Comparison of ENCODE assay signal across 23 cellular contexts in genomic region chr12:109753054-109753401, GRCh38. TPM values are rescaled to one million over a fixed set of nuclear protein-coding genes. Genes with fewer than 3 reads are reported as not detected.
DNase-seq lines count a peak whose midpoint lies in the region; ATAC-seq and TF ChIP-seq lines count a peak whose summit lies in the region.
"Had no signal": no experiment of that assay in that cellular context is flagged by ENCODE, and none has a peak within 500 bp of the region (broad histone marks: within the 10 kb centered on the region; RNA-seq: fewer than 3 reads in every experiment).

No MANE protein-coding gene starts in this region.

- 89 to 91% (median 90%) methylated on average over 4 to 5 of the region's 5 CpGs for WGBS in heart left ventricle, 4 donors

- intact Hi-C loops in activated CD4-positive, alpha-beta T cell treated with anti-CD3 and anti-CD28 coated beads for 36 hours (cut with DNase I, micrococcal nuclease) = no loop called here
- intact Hi-C loops in heart left ventricle (cut with DNase I) (no loop called here), uterus (cut with DNase I; ENCODE audit: low total_unique reads) (no loop called here)

- H3K79me2 ChIP-seq in osteoblast (ENCODE audit: insufficient read depth, low read length) = no peaks in the 10 kb centered on the region

- H3K4me3 ChIP-seq in Peyer's patch (no peak overlapping the region), heart left ventricle (no peak overlapping the region), osteoblast (ENCODE audit: insufficient read depth, low read length) (no peak overlapping the region), uterus (no peak overlapping the region)
- H3K4me3 ChIP-seq: neural progenitor cell, PC-9, psoas muscle, skin epidermis had no signal

- no peaks in the 10 kb centered on the region for H4K20me1 ChIP-seq in osteoblast (ENCODE audit: insufficient read depth, low read length)

- H3K27me3 Mint-ChIP-seq in activated CD4-positive, alpha-beta T cell treated with anti-CD3 and anti-CD28 coated beads for 36 hours = peaks cover 4% of the 10 kb centered on the region
- H3K27me3 Mint-ChIP-seq: activated naive CD4-positive, alpha-beta T cell treated with anti-CD3 and anti-CD28 coated beads, Interleukin-2, amount 50 U/mL, for 24 hours had no signal

- no peak for ATAC-seq in activated CD4-positive, alpha-beta T cell treated with anti-CD3 and anti-CD28 coated beads for 36 hours
- ATAC-seq in heart left ventricle (peak in 1 of 4 donors; percentile 18), GM19351 (IDR thresholded peaks at IDR 0.05; ENCODE audit: unreplicated experiment) (no peak)
- ATAC-seq: psoas muscle had no signal

- no peak overlapping the region for H3K27ac ChIP-seq in Peyer's patch
- H3K27ac ChIP-seq in heart left ventricle = no peak overlapping the region
- no peak overlapping the region for H3K27ac ChIP-seq in osteoblast (ENCODE audit: low read depth, low read length)
- H3K27ac ChIP-seq in uterus = no peak overlapping the region
- H3K27ac ChIP-seq: neural progenitor cell, PC-9, psoas muscle, skin epidermis had no signal

- DNase-seq in activated CD4-positive, alpha-beta T cell treated with anti-CD3 and anti-CD28 coated beads for 36 hours = peak; percentile 0
- DNase-seq in activated CD4-positive, alpha-beta T cell treated with anti-CD3 and anti-CD28 coated beads, Interleukin-2, amount 50 U/mL, for 48 hours = no peak
- peak in 2 of 3 donors; percentile 17 to 21 for DNase-seq in Peyer's patch
- DNase-seq in heart left ventricle = peak in 3 of 5 donors; percentile 11 to 43 (median 14)
- DNase-seq in osteoblast (ENCODE audit: insufficient read length, low spot score, missing footprints) = peak; percentile 26
- DNase-seq in NCI-H1436 (lab: John Stamatoyannopoulos, UW) = no peak
- no peak for DNase-seq in uterus
- DNase-seq: activated CD4-positive, alpha-beta T cell treated with anti-CD3 and anti-CD28 coated beads, Interleukin-2, amount 10 ng/mL, durations not matched to agents 24 days and 14 days; AML-193; central memory CD4-positive, alpha-beta T cell; dermis blood vessel endothelial cell; mammary epithelial cell; MV-4-11; NCI-H510A treated with DMSO at 0.1 percent for 48 hours; NK-92 treated with Interleukin-12 subunit alpha and Interleukin-12 subunit beta, amount 100 ng/mL, for 24 hours; PC-9; stimulated activated CD4-positive, alpha-beta T cell treated with anti-CD3 and anti-CD28 coated beads, Interleukin-1b, Interleukin-23, amount 100 ng/mL, for 48 hours had no signal

- TF ChIP-seq POLR2A in Peyer's patch (IDR thresholded peaks at IDR 0.05) (no peak), heart left ventricle (IDR thresholded peaks at IDR 0.05) (no peak), uterus (IDR thresholded peaks at IDR 0.05) (no peak)

- H3K9me3 ChIP-seq in Peyer's patch = peaks cover 0 to 7% (median 0%) of the 10 kb centered on the region in 4 donors
- H3K9me3 ChIP-seq in heart left ventricle = peaks cover 0 to 18% (median 3%) of the 10 kb centered on the region in 12 donors
- H3K9me3 ChIP-seq in osteoblast (ENCODE audit: low read depth, low read length) = peaks cover 2% of the 10 kb centered on the region
- H3K9me3 ChIP-seq in uterus = no peaks in the 10 kb centered on the region

- no peaks in the 10 kb centered on the region for H3K36me3 ChIP-seq in Peyer's patch
- H3K36me3 ChIP-seq in heart left ventricle = no peaks in the 10 kb centered on the region
- H3K36me3 ChIP-seq in osteoblast (ENCODE audit: insufficient read depth, low read length) = no peaks in the 10 kb centered on the region
- no peaks in the 10 kb centered on the region for H3K36me3 ChIP-seq in uterus
- H3K36me3 ChIP-seq: neural progenitor cell had no signal

- no peak overlapping the region for H3K4me3 Mint-ChIP-seq in activated CD4-positive, alpha-beta T cell treated with anti-CD3 and anti-CD28 coated beads for 36 hours
- H3K4me3 Mint-ChIP-seq: activated CD4-positive, alpha-beta T cell treated with anti-CD3 and anti-CD28 coated beads, Interleukin-2, amount 10 ng/mL, durations not matched to agents 24 days and 14 days; activated naive CD4-positive, alpha-beta T cell treated with anti-CD3 and anti-CD28 coated beads, Interleukin-2, amount 50 U/mL, for 24 hours had no signal

- CTCF ChIA-PET in activated CD4-positive, alpha-beta T cell treated with anti-CD3 and anti-CD28 coated beads for 36 hours (lab: Charles Lee) = no interaction called here

- TF ChIP-seq CTCF in Peyer's patch (IDR thresholded peaks at IDR 0.05) (no peak), heart left ventricle (IDR thresholded peaks at IDR 0.05) (no peak), osteoblast (IDR thresholded peaks at IDR 0.05; ENCODE audit: extremely low read depth, low read depth, low read length) (no peak), uterus (IDR thresholded peaks at IDR 0.05) (no peak)

- H3K4me1 ChIP-seq in Peyer's patch = no peaks in the 10 kb centered on the region
- H3K4me1 ChIP-seq in heart left ventricle = peaks cover 0 to 8% (median 0%) of the 10 kb centered on the region in 12 donors
- no peaks in the 10 kb centered on the region for H3K4me1 ChIP-seq in osteoblast (ENCODE audit: insufficient read depth, low read length)
- H3K4me1 ChIP-seq in uterus = no peaks in the 10 kb centered on the region
- H3K4me1 ChIP-seq: psoas muscle had no signal

- H2AFZ ChIP-seq in osteoblast (ENCODE audit: low read length) = no peak overlapping the region
- H2AFZ ChIP-seq: neural progenitor cell, PC-9 had no signal

- H3K9me3 Mint-ChIP-seq in activated CD4-positive, alpha-beta T cell treated with anti-CD3 and anti-CD28 coated beads for 36 hours (ENCODE audit: low read depth) = peaks cover 17% of the 10 kb centered on the region

- no peak overlapping the region for H3K27ac Mint-ChIP-seq in activated CD4-positive, alpha-beta T cell treated with anti-CD3 and anti-CD28 coated beads for 36 hours
- H3K27ac Mint-ChIP-seq: activated CD4-positive, alpha-beta T cell treated with anti-CD3 and anti-CD28 coated beads, Interleukin-2, amount 10 ng/mL, durations not matched to agents 24 days and 14 days; activated naive CD4-positive, alpha-beta T cell treated with anti-CD3 and anti-CD28 coated beads, Interleukin-2, amount 50 U/mL, for 24 hours; neural progenitor cell had no signal

- POLR2A ChIA-PET in activated CD4-positive, alpha-beta T cell treated with anti-CD3 and anti-CD28 coated beads for 36 hours (lab: Charles Lee) = no interaction called here

- H3K27me3 ChIP-seq in Peyer's patch = no peaks in the 10 kb centered on the region
- no peaks in the 10 kb centered on the region for H3K27me3 ChIP-seq in heart left ventricle
- H3K27me3 ChIP-seq in osteoblast (ENCODE audit: insufficient read depth, low read length) = peaks cover 5% of the 10 kb centered on the region
- H3K27me3 ChIP-seq in uterus = no peaks in the 10 kb centered on the region
- H3K27me3 ChIP-seq: neural progenitor cell had no signal

- no peak overlapping the region for H3K4me2 ChIP-seq in osteoblast (ENCODE audit: insufficient read depth, low read length)
- H3K4me2 ChIP-seq: neural progenitor cell, PC-9 had no signal

- peaks cover 5% of the 10 kb centered on the region for H3K36me3 Mint-ChIP-seq in activated CD4-positive, alpha-beta T cell treated with anti-CD3 and anti-CD28 coated beads for 36 hours (ENCODE audit: low read depth)

- H3K4me1 Mint-ChIP-seq in activated CD4-positive, alpha-beta T cell treated with anti-CD3 and anti-CD28 coated beads for 36 hours = no peaks in the 10 kb centered on the region
- H3K4me1 Mint-ChIP-seq: activated CD4-positive, alpha-beta T cell treated with anti-CD3 and anti-CD28 coated beads, Interleukin-2, amount 10 ng/mL, durations not matched to agents 24 days and 14 days; activated naive CD4-positive, alpha-beta T cell treated with anti-CD3 and anti-CD28 coated beads, Interleukin-2, amount 50 U/mL, for 24 hours had no signal

RNA-seq across cellular contexts. Expression of gene FAM222A, which starts 39.4 kb away (rescaled TPM):
- total RNA-seq in activated CD4-positive, alpha-beta T cell treated with anti-CD3 and anti-CD28 coated beads for 36 hours = under 1 TPM; 0.39 to 0.53 TPM
- 10 to 100 TPM in 1 of 4 donors, 1 to 10 TPM in 3; 3.9 to 26.1 (median 7.0) TPM for total RNA-seq in Peyer's patch
- 10 to 100 TPM in 6 of 9 donors, 1 to 10 TPM in 3; 3.5 to 45.8 (median 11.2) TPM for total RNA-seq in heart left ventricle
- polyA plus RNA-seq in heart left ventricle = 1 to 10 TPM; 4.1 to 9.4 TPM
- 0.29 and 0.36 TPM in 2 replicates for total RNA-seq in osteoblast
- total RNA-seq in uterus = 1 to 10 TPM in 2 of 4 donors, under 1 TPM in 1, not detected in 1; 0.34 to 3.5 (median 1.7) TPM
- total RNA-seq: fibroblast of lung had no signal

Comparison
In these comparisons a context has a peak if more than half of its experiments do, and no peak if none do; other contexts are left out.
1. DNase-seq: peak in activated CD4-positive, alpha-beta T cell treated with anti-CD3 and anti-CD28 coated beads for 36 hours (single experiment), Peyer's patch (2 of 3), heart left ventricle (3 of 5) and osteoblast (single experiment); none in activated CD4-positive, alpha-beta T cell treated with anti-CD3 and anti-CD28 coated beads, Interleukin-2, amount 50 U/mL, for 48 hours (0 of 2), NCI-H1436 (single experiment) and uterus (0 of 2).